Comparison of ENCODE assay signal across 1 cellular context in the genomic region with DNA sequence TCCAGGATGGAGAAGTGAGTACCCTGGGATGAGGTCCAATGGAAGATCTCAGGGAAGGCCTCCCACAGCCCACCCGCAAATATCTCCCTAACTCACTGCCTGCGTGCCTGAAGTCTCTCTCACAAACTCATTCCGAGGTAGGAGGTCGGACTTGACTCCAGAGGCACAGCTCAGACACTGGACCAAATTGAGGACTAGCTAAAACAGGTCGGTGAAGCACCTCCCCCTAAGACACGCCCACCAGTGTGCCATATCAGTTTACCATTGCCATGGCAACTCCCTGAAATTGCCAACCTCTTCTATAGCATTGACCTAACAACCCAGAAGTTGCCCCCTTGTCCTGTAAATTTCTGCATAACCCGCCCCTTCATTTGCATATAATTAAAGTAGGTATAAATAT.
TF ChIP-seq lines count a peak whose summit lies in the region.

No MANE protein-coding gene starts in this region.

TF ChIP-seq in SK-N-SH treated with all-trans-retinoic acid at 6 μM for 48 hours, 23 proteins besides CTCF, POLR2A, EP300 and RAD21 (continued from another document):
- TF ChIP-seq, protein P1, sequence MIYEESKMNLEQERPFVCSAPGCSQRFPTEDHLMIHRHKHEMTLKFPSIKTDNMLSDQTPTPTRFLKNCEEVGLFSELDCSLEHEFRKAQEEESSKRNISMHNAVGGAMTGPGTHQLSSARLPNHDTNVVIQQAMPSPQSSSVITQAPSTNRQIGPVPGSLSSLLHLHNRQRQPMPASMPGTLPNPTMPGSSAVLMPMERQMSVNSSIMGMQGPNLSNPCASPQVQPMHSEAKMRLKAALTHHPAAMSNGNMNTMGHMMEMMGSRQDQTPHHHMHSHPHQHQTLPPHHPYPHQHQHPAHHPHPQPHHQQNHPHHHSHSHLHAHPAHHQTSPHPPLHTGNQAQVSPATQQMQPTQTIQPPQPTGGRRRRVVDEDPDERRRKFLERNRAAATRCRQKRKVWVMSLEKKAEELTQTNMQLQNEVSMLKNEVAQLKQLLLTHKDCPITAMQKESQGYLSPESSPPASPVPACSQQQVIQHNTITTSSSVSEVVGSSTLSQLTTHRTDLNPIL (CRISPR knock-in tag; IDR thresholded peaks at IDR 0.05; ENCODE audit: low read depth): no peak
- no peak for TF ChIP-seq ZNF565 (CRISPR knock-in tag; conservative IDR thresholded peaks at IDR 0.05; ENCODE audit: low read depth)
- no peak for TF ChIP-seq TOX (CRISPR knock-in tag; IDR thresholded peaks at IDR 0.05; ENCODE audit: borderline replicate concordance)
- TF ChIP-seq ESRRG (CRISPR knock-in tag; IDR thresholded peaks at IDR 0.05): no peak
- TF ChIP-seq GLIS3 (CRISPR knock-in tag; IDR thresholded peaks at IDR 0.05): no peak
- TF ChIP-seq CSRNP3 (CRISPR knock-in tag; IDR thresholded peaks at IDR 0.05): no peak
- TF ChIP-seq TSHZ2 (CRISPR knock-in tag; IDR thresholded peaks at IDR 0.05): no peak
- no peak for TF ChIP-seq BACH2 (CRISPR knock-in tag; IDR thresholded peaks at IDR 0.05; ENCODE audit: borderline replicate concordance)
- TF ChIP-seq ARNTL (CRISPR knock-in tag; IDR thresholded peaks at IDR 0.05; ENCODE audit: borderline replicate concordance, low read depth): no peak
- TF ChIP-seq OSR1 (CRISPR knock-in tag; IDR thresholded peaks at IDR 0.05): no peak
- no peak for TF ChIP-seq CSDC2 (CRISPR knock-in tag; IDR thresholded peaks at IDR 0.05)
